ENCODE assay signal across 11 cellular contexts in genomic region chr6:63807056-63807455, GRCh38.
DNase-seq lines count a peak whose midpoint lies in the region; TF ChIP-seq lines count a peak whose summit lies in the region.
"Had no signal": no experiment of that assay in that cellular context is flagged by ENCODE, and none has a peak within 500 bp of the region (broad histone marks: within the 10 kb centered on the region; RNA-seq: fewer than 3 reads in every experiment).

No MANE protein-coding gene starts in this region.

- peak overlapping the region; percentile 58 for H3K4me2 ChIP-seq in Loucy (ENCODE audit: low read depth, low read length, poor library complexity, severe bottlenecking)

- peak; percentile 16 for DNase-seq in A172 (ENCODE audit: low spot score)
- no peak for DNase-seq in colonic mucosa
- no peak for DNase-seq in activated effector memory CD4-positive, alpha-beta T cell treated with Interleukin-2 at 50 U/mL for 16 hours
- no peak for DNase-seq in stimulated activated CD4-positive, alpha-beta T cell treated with anti-CD3 and anti-CD28 coated beads, Interleukin-4, amount 100 ng/mL, for 4 hours
- DNase-seq in dorsolateral prefrontal cortex: no peak
- no peak for DNase-seq in NCI-H510A treated with DMSO at 0.1 percent for 48 hours (lab: John Stamatoyannopoulos, UW)
- DNase-seq: activated CD8-positive, alpha-beta memory T cell treated with anti-CD3 and anti-CD28 coated beads, Interleukin-2, amount 10 ng/mL, durations not matched to agents 7 days and 5 days; activated naive CD4-positive, alpha-beta T cell treated with anti-CD3 and anti-CD28 coated beads for 36 hours; NCI-H510A had no signal

- H3K79me2 ChIP-seq in Loucy (ENCODE audit: insufficient read depth, low read length): no peaks in the 10 kb centered on the region

- H4K20me1 ChIP-seq in Loucy (ENCODE audit: insufficient read depth, low read length, poor library complexity, severe bottlenecking): no peaks in the 10 kb centered on the region

- H3K36me3 ChIP-seq in Loucy (ENCODE audit: insufficient read depth, low read length): no peaks in the 10 kb centered on the region
- H3K36me3 ChIP-seq in colonic mucosa: no peaks in the 10 kb centered on the region
- no peaks in the 10 kb centered on the region for H3K36me3 ChIP-seq in mesodermal cell (ENCODE audit: control insufficient read depth, insufficient read depth, low read length)

- H3K4me3 ChIP-seq in Loucy (ENCODE audit: low read length, poor library complexity, severe bottlenecking) (no peak overlapping the region), colonic mucosa (no peak overlapping the region), mesodermal cell (ENCODE audit: extremely low read depth, insufficient read depth, low read length, poor library complexity, severe bottlenecking) (no peak overlapping the region), dorsolateral prefrontal cortex (no peak overlapping the region)

- no peak overlapping the region for H2AFZ ChIP-seq in Loucy (ENCODE audit: low read length)

- TF ChIP-seq CTCF in Loucy (conservative IDR thresholded peaks at IDR 0.05; ENCODE audit: low read length): no peak
- TF ChIP-seq CTCF in colonic mucosa (IDR thresholded peaks at IDR 0.05): no peak
- TF ChIP-seq CTCF in dorsolateral prefrontal cortex (IDR thresholded peaks at IDR 0.05 in 54 of 56, conservative IDR thresholded peaks at IDR 0.05 in 2 of 56; ENCODE audit: low read depth in 1 of 56, partially characterized antibody in 56 of 56): no peak

- no peak overlapping the region for H3K9ac ChIP-seq in Loucy (ENCODE audit: low read depth, low read length, poor library complexity, severe bottlenecking)
- no peak overlapping the region for H3K9ac ChIP-seq in colonic mucosa (ENCODE audit: low read depth in 2 of 2, low read length in 2 of 2)

- H3K9me3 ChIP-seq in Loucy (ENCODE audit: insufficient read depth, low read depth, low read length) (no peaks in the 10 kb centered on the region), colonic mucosa (no peaks in the 10 kb centered on the region), mesodermal cell (ENCODE audit: control insufficient read depth, low read length) (no peaks in the 10 kb centered on the region)

- H3K4me1 ChIP-seq in Loucy (ENCODE audit: insufficient read depth, low read length, poor library complexity, severe bottlenecking): peaks cover 20% of the 10 kb centered on the region
- H3K4me1 ChIP-seq in colonic mucosa: no peaks in the 10 kb centered on the region
- H3K4me1 ChIP-seq in mesodermal cell (ENCODE audit: control insufficient read depth, insufficient read depth, low read length, poor library complexity, severe bottlenecking): peaks cover 31% of the 10 kb centered on the region

- H3K27ac ChIP-seq in colonic mucosa (peak overlapping the region; percentile 28), mesodermal cell (ENCODE audit: low read depth, low read length, severe bottlenecking) (peak overlapping the region; percentile 93), dorsolateral prefrontal cortex (no peak overlapping the region)

- 78 to 100% methylated on average over 1 of the region's 2 CpGs for WGBS in mesodermal cell (ENCODE audit: insufficient coverage in 2 of 2), 2 experiments

- H3F3A ChIP-seq in Loucy (ENCODE audit: low read depth): no peaks in the 10 kb centered on the region

- H3K27me3 ChIP-seq in Loucy (ENCODE audit: insufficient read depth, low read length, poor library complexity, severe bottlenecking) (no peaks in the 10 kb centered on the region), colonic mucosa (no peaks in the 10 kb centered on the region), dorsolateral prefrontal cortex (no peaks in the 10 kb centered on the region)

- intact Hi-C loops in colonic mucosa (cut with DNase I) (no loop called here), dorsolateral prefrontal cortex (cut with DNase I) (loop anchor here in 1 of 2 donors (10.0 kb wide), 1 partner anchor 212 kb away; no protein-coding TSS in a partner anchor)

- no peaks in the 10 kb centered on the region for H3K9me2 ChIP-seq in Loucy (replicated peaks; ENCODE audit: low read depth, low read length)

Comparison
In these comparisons a context has a peak if more than half of its experiments do, and no peak if none do; other contexts are left out.
1. H3K27ac ChIP-seq: peak in colonic mucosa (single experiment) and mesodermal cell (single experiment); none in dorsolateral prefrontal cortex (0 of 59).